ENCODE assay signal across 8 cellular contexts in the genomic region with DNA sequence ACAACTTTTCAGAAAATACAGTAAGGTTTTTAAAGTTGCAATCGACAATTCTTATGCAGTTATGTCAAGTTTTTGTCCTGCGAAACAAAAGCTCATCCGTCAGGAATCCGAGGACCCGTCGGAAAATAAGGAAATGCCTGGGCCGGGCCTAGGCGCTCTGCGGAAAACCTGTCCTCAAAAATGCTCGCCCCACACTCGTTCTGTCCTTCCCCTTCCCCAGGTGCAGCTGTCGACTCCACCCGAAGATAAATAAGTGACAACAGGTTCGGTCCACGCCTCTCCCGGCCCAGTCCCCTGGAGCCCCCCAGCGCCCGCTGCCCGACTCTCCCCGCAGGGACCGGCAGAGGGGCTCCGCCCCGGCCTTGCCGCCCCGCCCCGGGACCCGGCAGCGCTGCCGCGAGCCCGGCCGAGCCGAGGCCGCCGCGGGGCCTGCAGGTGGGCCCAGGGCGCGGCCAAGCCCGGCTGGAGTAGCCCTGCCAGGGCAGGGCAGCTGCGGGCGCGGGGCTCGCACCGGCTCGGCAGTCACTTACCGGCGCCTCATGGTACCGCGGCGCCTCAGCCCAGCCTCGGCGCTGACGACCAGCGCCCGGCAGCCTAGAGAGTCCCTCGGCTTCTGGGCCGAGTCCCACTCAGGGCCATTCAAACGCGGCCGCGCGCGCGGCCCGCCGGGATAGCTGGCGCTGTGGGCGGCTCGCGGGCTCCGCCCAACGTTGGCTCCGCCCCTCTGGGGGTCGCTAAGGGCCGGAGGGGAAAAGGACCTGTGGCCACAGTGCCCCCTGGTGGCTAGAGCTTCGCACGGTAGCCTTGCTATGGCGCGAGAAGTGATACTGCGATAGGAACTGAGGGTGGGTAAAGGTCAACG. TPM values are rescaled to one million over a fixed set of nuclear protein-coding genes. Genes with fewer than 3 reads are reported as not detected.
DNase-seq lines count a peak whose midpoint lies in the region; ATAC-seq, FAIRE-seq and TF ChIP-seq lines count a peak whose summit lies in the region.

A gene with protein sequence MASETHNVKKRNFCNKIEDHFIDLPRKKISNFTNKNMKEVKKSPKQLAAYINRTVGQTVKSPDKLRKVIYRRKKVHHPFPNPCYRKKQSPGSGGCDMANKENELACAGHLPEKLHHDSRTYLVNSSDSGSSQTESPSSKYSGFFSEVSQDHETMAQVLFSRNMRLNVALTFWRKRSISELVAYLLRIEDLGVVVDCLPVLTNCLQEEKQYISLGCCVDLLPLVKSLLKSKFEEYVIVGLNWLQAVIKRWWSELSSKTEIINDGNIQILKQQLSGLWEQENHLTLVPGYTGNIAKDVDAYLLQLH (minus strand): TSS at position 676 of the 862 bp plus-strand sequence. CDS start 46,420 bp downstream, outside the sequence.

- H3K36me3 Mint-ChIP-seq in T-cell: peaks cover 9% of the 10 kb centered on the region
- H3K36me3 Mint-ChIP-seq in progenitor cell of endocrine pancreas (ENCODE audit: insufficient read depth): peaks cover 6% of the 10 kb centered on the region

- H3K4me3 Mint-ChIP-seq in T-cell (peak within 1 kb of the TSS; percentile 81 to 90 (median 88)), progenitor cell of endocrine pancreas (ENCODE audit: low read depth) (peak within 1 kb of the TSS; percentile 93)

- H3K27ac ChIP-seq in adipose tissue (ENCODE audit: low read depth, low read length): peak within 1 kb of the TSS; percentile 72

- H3K27ac Mint-ChIP-seq in T-cell (peak within 1 kb of the TSS; percentile 61 to 79), progenitor cell of endocrine pancreas (peak within 1 kb of the TSS; percentile 98)

- H3K9me3 Mint-ChIP-seq in T-cell (no peaks in the 10 kb centered on the region), progenitor cell of endocrine pancreas (ENCODE audit: low read depth) (no peaks in the 10 kb centered on the region)

- 0 to 1% (median 0%) methylated on average over 64 to 81 of the region's 81 CpGs for WGBS in adipose tissue, 3 donors

- intact Hi-C loops in left cardiac atrium (cut with DNase I): loop anchor here (1.0 to 5.0 kb wide), 4 partner anchors 97 to 147 kb away; no protein-coding TSS in a partner anchor

- FAIRE-seq in GM12892 (lab: Jason Lieb, UNC): peak; percentile 99

- TF ChIP-seq CTCF in progenitor cell of endocrine pancreas (IDR thresholded peaks at IDR 0.05; ENCODE audit: unreplicated experiment): peak; percentile 95

- POLR2A ChIA-PET in T-cell (lab: Charles Lee): interaction anchor here in 1 of 2 donors (1.0 to 1.5 kb wide), 2 partner anchors 11 to 108 kb away, joined by 3 to 5 read pairs; a partner anchor contains a TSS

- no peaks in the 10 kb centered on the region for H3K27me3 Mint-ChIP-seq in T-cell
- peaks cover 14% of the 10 kb centered on the region for H3K27me3 Mint-ChIP-seq in progenitor cell of endocrine pancreas

- CTCF ChIA-PET in T-cell (lab: Charles Lee): interaction anchor here (0.6 to 2.4 kb wide), 17 partner anchors 15 to 752 kb away, joined by 3 to 16 read pairs (median 5); a partner anchor contains a TSS

- peak; percentile 90 for DNase-seq in GM12892 (ENCODE audit: insufficient read length)
- DNase-seq in NCI-H1436 treated with DMSO at 0.1 percent for 48 hours (lab: John Stamatoyannopoulos, UW): peak; percentile 66
- peak; percentile 83 to 97 (median 93) for DNase-seq in T-cell
- DNase-seq in left cardiac atrium: peak; percentile 98
- DNase-seq in progenitor cell of endocrine pancreas (ENCODE audit: low spot score, unreplicated experiment): peak; percentile 98
- peak; percentile 97 for DNase-seq in ureter (ENCODE audit: low spot score)

- peak; percentile 93 for TF ChIP-seq POLR2A in GM12892 (IDR thresholded peaks at IDR 0.05; ENCODE audit: low read depth, low read length)

- ATAC-seq in HG02852 (IDR thresholded peaks at IDR 0.05; ENCODE audit: unreplicated experiment) (peak; percentile 82), T-cell (replicated peaks in 1 of 4) (peak; percentile 92 to 97 (median 95)), left cardiac atrium (peak; percentile 99 to 100)

- H3K4me1 Mint-ChIP-seq in T-cell: peaks cover 21 to 26% (median 22%) of the 10 kb centered on the region in 3 donors
- H3K4me1 Mint-ChIP-seq in progenitor cell of endocrine pancreas (ENCODE audit: low read depth): peaks cover 8% of the 10 kb centered on the region

RNA-seq across cellular contexts. Expression of the gene that starts here (rescaled TPM):
- 40.2 TPM for polyA plus RNA-seq in GM12892 (2012; ENCODE audit: missing spikeins)
- total RNA-seq in T-cell (10 to 100 TPM; 27.1 to 37.3 (median 29.5) TPM), left cardiac atrium (10 to 100 TPM; 18.9 to 24.8 TPM), progenitor cell of endocrine pancreas (63.0 and 71.4 TPM in 2 replicates), ureter (63.2 TPM)
- polyA plus RNA-seq in adipose tissue: 10 to 100 TPM in 2 of 3 donors, 1 to 10 TPM in 1; 7.9 to 22.5 (median 19.4) TPM

Comparison
In these comparisons a context has a peak if more than half of its experiments do, and no peak if none do; other contexts are left out.
1. Peak in every context shown above with its lines: DNase-seq, ATAC-seq and H3K27ac ChIP-seq.